14 cellular contexts compared by ENCODE assay signal in the genomic region with DNA sequence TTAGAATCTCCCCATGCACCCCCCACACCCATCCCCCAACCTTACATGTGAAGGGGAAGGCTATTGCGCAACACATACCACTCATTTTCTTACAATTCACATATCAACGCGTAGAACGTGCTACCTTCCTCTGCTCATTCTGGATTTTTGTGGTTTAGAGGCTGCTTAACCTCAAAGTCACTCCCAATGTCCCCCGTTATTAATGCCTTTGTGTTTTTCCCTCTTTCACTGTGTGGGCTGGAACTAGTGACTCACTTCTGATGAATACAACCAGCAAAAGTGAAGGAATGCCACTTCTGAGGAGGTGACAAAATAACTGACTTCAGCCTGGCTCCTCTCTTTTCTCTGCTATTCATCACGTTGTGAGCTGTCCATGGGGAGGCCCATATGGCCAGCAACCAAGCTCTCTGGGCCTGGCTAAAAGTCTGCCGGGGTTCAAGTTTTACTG.
DNase-seq lines count a peak whose midpoint lies in the region; ATAC-seq, FAIRE-seq and TF ChIP-seq lines count a peak whose summit lies in the region.
"Had no signal": no experiment of that assay in that cellular context is flagged by ENCODE, and none has a peak within 500 bp of the region (broad histone marks: within the 10 kb centered on the region; RNA-seq: fewer than 3 reads in every experiment).

No MANE protein-coding gene starts in this region.

- no peak for TF ChIP-seq EP300 in tibial nerve (IDR thresholded peaks at IDR 0.05)

- H3K4me3 ChIP-seq in SJCRH30 (no peak overlapping the region), fibroblast of the aortic adventitia (ENCODE audit: low read depth, low read length) (no peak overlapping the region), tibial nerve (no peak overlapping the region)
- H3K4me3 ChIP-seq: esophagus squamous epithelium, thoracic aorta had no signal

- TF ChIP-seq POLR2A in tibial nerve (IDR thresholded peaks at IDR 0.05) = no peak

- no peaks in the 10 kb centered on the region for H3K27me3 ChIP-seq in SJCRH30
- H3K27me3 ChIP-seq in tibial nerve = no peaks in the 10 kb centered on the region
- H3K27me3 ChIP-seq: esophagus squamous epithelium had no signal

- no peaks in the 10 kb centered on the region for H3K4me1 ChIP-seq in SJCRH30
- H3K4me1 ChIP-seq in tibial nerve = no peaks in the 10 kb centered on the region
- H3K4me1 ChIP-seq: Caco-2, esophagus squamous epithelium had no signal

- H3K9me3 ChIP-seq in SJCRH30 (replicated peaks) (no peaks in the 10 kb centered on the region), tibial nerve (no peaks in the 10 kb centered on the region)
- H3K9me3 ChIP-seq: thoracic aorta had no signal

- no peaks in the 10 kb centered on the region for H3K36me3 ChIP-seq in SJCRH30
- H3K36me3 ChIP-seq in tibial nerve = no peaks in the 10 kb centered on the region
- H3K36me3 ChIP-seq: esophagus squamous epithelium, thoracic aorta had no signal

- TF ChIP-seq CTCF in fibroblast of the aortic adventitia (IDR thresholded peaks at IDR 0.05; ENCODE audit: insufficient read depth, low read length) = no peak
- TF ChIP-seq CTCF in tibial nerve (IDR thresholded peaks at IDR 0.05) = no peak

- no peak for ATAC-seq in HG03159 (IDR thresholded peaks at IDR 0.05; ENCODE audit: unreplicated experiment)
- ATAC-seq: left colon had no signal

- peak; percentile 35 for FAIRE-seq in urothelium cell line (lab: Jason Lieb, UNC)

- peak; percentile 99 for DNase-seq in HS-27A (ENCODE audit: low read depth)
- peak; percentile 3 to 12 for DNase-seq in SJCRH30
- peak; percentile 62 for DNase-seq in fibroblast of the aortic adventitia (ENCODE audit: low read depth)
- peak; percentile 64 for DNase-seq in urothelium cell line (ENCODE audit: low spot score)
- DNase-seq in OCI-M2 (lab: John Stamatoyannopoulos, UW; ENCODE audit: unreplicated experiment) = no peak
- DNase-seq in tibial nerve (ENCODE audit: low spot score in 2 of 2) = no peak
- DNase-seq: activated CD4-positive, alpha-beta T cell treated with anti-CD3 and anti-CD28 coated beads, Interleukin-2, amount 50 U/mL, for 4 hours; Caco-2; cerebellar nuclear complex; esophagus squamous epithelium; left colon; NCI-H2107 had no signal

- H3K27ac ChIP-seq in SJCRH30 (no peak overlapping the region), tibial nerve (no peak overlapping the region)
- H3K27ac ChIP-seq: esophagus squamous epithelium, thoracic aorta had no signal

- WGBS in tibial nerve, 2 donors = 65% methylated on average over 7 of the region's 7 CpGs

Comparison
In these comparisons a context has a peak if more than half of its experiments do, and no peak if none do; other contexts are left out.
1. DNase-seq: peak in HS-27A (single experiment), SJCRH30 (2 of 2), fibroblast of the aortic adventitia (single experiment) and urothelium cell line (single experiment); none in OCI-M2 (single experiment) and tibial nerve (0 of 2).